In genomic region chr9:137550958-137551655, GRCh38 we compare ENCODE assay signal across 1 cellular context.
TF ChIP-seq lines count a peak whose summit lies in the region.

No MANE protein-coding gene starts in this region.

TF ChIP-seq in HEK293, 187 proteins besides CTCF, POLR2A, EP300 and RAD21 (continued from another document and continues in another):
- TF ChIP-seq ZSCAN4 (tag by site-specific recombination; IDR thresholded peaks at IDR 0.05) (no peak), ZNF837 (tag by site-specific recombination; IDR thresholded peaks at IDR 0.05) (no peak), ZNF510 (tag by site-specific recombination; IDR thresholded peaks at IDR 0.05; ENCODE audit: insufficient replicate concordance) (no peak), ZFP41 (tag by site-specific recombination; IDR thresholded peaks at IDR 0.05; ENCODE audit: borderline replicate concordance) (no peak), ZNF585B (tag by site-specific recombination; IDR thresholded peaks at IDR 0.05) (no peak), ZFP37 (tag by site-specific recombination; IDR thresholded peaks at IDR 0.05) (no peak), ZNF114 (tag by site-specific recombination; IDR thresholded peaks at IDR 0.05) (no peak), ZNF626 (tag by site-specific recombination; IDR thresholded peaks at IDR 0.05) (no peak), ZEB2 (tag by site-specific recombination; IDR thresholded peaks at IDR 0.05) (peak; percentile 70; the same call in 1 of the 2 replicates), TRIM28 (IDR thresholded peaks at IDR 0.05; ENCODE audit: borderline replicate concordance, low read length) (no peak), ZNF518A (tag by site-specific recombination; conservative IDR thresholded peaks at IDR 0.05; ENCODE audit: low read depth) (no peak), PRDM4 (tag by site-specific recombination; IDR thresholded peaks at IDR 0.05) (peak; percentile 97), ZNF148 (tag by site-specific recombination; IDR thresholded peaks at IDR 0.05; ENCODE audit: borderline replicate concordance) (no peak), ZNF302 (tag by site-specific recombination; IDR thresholded peaks at IDR 0.05; ENCODE audit: low read depth) (no peak), ZNF16 (tag by site-specific recombination; IDR thresholded peaks at IDR 0.05; ENCODE audit: low read depth) (no peak), ZNF324 (tag by site-specific recombination; IDR thresholded peaks at IDR 0.05) (0 out of 2 replicates have a peak, but pooled peaks have one; percentile 42), ZNF704 (tag by site-specific recombination; IDR thresholded peaks at IDR 0.05) (no peak), ZNF155 (tag by site-specific recombination; IDR thresholded peaks at IDR 0.05) (no peak), ZNF664 (tag by site-specific recombination; IDR thresholded peaks at IDR 0.05) (no peak), ZNF335 (tag by site-specific recombination; conservative IDR thresholded peaks at IDR 0.05) (peak; percentile 89), GLIS1 (tag by site-specific recombination; IDR thresholded peaks at IDR 0.05) (peak; percentile 27; the same call in 1 of the 2 replicates), ZNF623 (tag by site-specific recombination; IDR thresholded peaks at IDR 0.05) (no peak), ZNF121 (tag by site-specific recombination; IDR thresholded peaks at IDR 0.05) (no peak), ZNF596 (tag by site-specific recombination; IDR thresholded peaks at IDR 0.05) (no peak), GFI1B (tag by site-specific recombination; IDR thresholded peaks at IDR 0.05) (no peak), ZNF175 (tag by site-specific recombination; IDR thresholded peaks at IDR 0.05) (no peak), ZNF10 (tag by site-specific recombination; IDR thresholded peaks at IDR 0.05) (no peak), ZNF660 (tag by site-specific recombination; IDR thresholded peaks at IDR 0.05) (no peak)
- TF ChIP-seq, protein P1, sequence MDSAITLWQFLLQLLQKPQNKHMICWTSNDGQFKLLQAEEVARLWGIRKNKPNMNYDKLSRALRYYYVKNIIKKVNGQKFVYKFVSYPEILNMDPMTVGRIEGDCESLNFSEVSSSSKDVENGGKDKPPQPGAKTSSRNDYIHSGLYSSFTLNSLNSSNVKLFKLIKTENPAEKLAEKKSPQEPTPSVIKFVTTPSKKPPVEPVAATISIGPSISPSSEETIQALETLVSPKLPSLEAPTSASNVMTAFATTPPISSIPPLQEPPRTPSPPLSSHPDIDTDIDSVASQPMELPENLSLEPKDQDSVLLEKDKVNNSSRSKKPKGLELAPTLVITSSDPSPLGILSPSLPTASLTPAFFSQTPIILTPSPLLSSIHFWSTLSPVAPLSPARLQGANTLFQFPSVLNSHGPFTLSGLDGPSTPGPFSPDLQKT (IDR thresholded peaks at IDR 0.05; ENCODE audit: borderline replicate concordance, low read depth, low read length), result no peak
- TF ChIP-seq, protein P2, sequence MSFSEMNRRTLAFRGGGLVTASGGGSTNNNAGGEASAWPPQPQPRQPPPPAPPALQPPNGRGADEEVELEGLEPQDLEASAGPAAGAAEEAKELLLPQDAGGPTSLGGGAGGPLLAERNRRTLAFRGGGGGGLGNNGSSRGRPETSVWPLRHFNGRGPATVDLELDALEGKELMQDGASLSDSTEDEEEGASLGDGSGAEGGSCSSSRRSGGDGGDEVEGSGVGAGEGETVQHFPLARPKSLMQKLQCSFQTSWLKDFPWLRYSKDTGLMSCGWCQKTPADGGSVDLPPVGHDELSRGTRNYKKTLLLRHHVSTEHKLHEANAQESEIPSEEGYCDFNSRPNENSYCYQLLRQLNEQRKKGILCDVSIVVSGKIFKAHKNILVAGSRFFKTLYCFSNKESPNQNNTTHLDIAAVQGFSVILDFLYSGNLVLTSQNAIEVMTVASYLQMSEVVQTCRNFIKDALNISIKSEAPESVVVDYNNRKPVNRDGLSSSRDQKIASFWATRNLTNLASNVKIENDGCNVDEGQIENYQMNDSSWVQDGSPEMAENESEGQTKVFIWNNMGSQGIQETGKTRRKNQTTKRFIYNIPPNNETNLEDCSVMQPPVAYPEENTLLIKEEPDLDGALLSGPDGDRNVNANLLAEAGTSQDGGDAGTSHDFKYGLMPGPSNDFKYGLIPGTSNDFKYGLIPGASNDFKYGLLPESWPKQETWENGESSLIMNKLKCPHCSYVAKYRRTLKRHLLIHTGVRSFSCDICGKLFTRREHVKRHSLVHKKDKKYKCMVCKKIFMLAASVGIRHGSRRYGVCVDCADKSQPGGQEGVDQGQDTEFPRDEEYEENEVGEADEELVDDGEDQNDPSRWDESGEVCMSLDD (tag by site-specific recombination; IDR thresholded peaks at IDR 0.05), result peak; percentile 98
- TF ChIP-seq, protein P3, sequence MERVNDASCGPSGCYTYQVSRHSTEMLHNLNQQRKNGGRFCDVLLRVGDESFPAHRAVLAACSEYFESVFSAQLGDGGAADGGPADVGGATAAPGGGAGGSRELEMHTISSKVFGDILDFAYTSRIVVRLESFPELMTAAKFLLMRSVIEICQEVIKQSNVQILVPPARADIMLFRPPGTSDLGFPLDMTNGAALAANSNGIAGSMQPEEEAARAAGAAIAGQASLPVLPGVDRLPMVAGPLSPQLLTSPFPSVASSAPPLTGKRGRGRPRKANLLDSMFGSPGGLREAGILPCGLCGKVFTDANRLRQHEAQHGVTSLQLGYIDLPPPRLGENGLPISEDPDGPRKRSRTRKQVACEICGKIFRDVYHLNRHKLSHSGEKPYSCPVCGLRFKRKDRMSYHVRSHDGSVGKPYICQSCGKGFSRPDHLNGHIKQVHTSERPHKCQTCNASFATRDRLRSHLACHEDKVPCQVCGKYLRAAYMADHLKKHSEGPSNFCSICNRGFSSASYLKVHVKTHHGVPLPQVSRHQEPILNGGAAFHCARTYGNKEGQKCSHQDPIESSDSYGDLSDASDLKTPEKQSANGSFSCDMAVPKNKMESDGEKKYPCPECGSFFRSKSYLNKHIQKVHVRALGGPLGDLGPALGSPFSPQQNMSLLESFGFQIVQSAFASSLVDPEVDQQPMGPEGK (tag by site-specific recombination; IDR thresholded peaks at IDR 0.05), result peak; percentile 86
- TF ChIP-seq, protein P4, sequence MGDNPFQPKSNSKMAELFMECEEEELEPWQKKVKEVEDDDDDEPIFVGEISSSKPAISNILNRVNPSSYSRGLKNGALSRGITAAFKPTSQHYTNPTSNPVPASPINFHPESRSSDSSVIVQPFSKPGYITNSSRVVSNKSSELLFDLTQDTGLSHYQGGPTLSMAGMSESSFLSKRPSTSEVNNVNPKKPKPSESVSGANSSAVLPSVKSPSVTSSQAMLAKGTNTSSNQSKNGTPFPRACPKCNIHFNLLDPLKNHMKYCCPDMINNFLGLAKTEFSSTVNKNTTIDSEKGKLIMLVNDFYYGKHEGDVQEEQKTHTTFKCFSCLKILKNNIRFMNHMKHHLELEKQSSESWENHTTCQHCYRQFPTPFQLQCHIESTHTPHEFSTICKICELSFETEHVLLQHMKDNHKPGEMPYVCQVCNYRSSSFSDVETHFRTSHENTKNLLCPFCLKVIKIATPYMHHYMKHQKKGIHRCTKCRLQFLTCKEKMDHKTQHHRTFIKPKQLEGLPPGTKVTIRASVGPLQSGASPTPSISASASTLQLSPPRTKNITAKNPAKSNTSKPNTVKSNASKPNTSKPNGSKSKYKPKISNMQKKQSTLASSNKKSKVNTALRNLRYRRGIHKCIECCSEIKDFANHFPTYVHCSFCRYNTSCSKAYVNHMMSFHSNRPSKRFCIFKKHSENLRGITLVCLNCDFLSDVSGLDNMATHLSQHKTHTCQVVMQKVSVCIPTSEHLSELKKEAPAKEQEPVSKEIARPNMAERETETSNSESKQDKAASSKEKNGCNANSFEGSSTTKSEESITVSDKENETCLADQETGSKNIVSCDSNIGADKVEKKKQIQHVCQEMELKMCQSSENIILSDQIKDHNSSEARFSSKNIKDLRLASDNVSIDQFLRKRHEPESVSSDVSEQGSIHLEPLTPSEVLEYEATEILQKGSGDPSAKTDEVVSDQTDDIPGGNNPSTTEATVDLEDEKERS (tag by site-specific recombination; IDR thresholded peaks at IDR 0.05), result no peak
- TF ChIP-seq, protein P5, sequence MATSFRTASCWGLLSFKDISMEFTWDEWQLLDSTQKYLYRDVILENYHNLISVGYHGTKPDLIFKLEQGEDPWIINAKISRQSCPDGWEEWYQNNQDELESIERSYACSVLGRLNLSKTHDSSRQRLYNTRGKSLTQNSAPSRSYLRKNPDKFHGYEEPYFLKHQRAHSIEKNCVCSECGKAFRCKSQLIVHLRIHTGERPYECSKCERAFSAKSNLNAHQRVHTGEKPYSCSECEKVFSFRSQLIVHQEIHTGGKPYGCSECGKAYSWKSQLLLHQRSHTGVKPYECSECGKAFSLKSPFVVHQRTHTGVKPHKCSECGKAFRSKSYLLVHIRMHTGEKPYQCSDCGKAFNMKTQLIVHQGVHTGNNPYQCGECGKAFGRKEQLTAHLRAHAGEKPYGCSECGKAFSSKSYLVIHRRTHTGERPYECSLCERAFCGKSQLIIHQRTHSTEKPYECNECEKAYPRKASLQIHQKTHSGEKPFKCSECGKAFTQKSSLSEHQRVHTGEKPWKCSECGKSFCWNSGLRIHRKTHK (tag by site-specific recombination; IDR thresholded peaks at IDR 0.05), result no peak
